In genomic region chr7:54546081-54546985, GRCh38 we compare ENCODE assay signal across 9 cellular contexts. TPM values are rescaled to one million over a fixed set of nuclear protein-coding genes. Genes with fewer than 3 reads are reported as not detected.
DNase-seq lines count a peak whose midpoint lies in the region; ATAC-seq and TF ChIP-seq lines count a peak whose summit lies in the region.
"Had no signal": no experiment of that assay in that cellular context is flagged by ENCODE, and none has a peak within 500 bp of the region (broad histone marks: within the 10 kb centered on the region; RNA-seq: fewer than 3 reads in every experiment).

No MANE protein-coding gene starts in this region.

- no TSS peak for BruUV-seq in OCI-LY7 (replicated peaks; lab: Mats Ljungman, UMichigan)

- 1% methylated on average over 80 of the region's 80 CpGs for WGBS in right cardiac atrium

- H3K4me1 ChIP-seq in right cardiac atrium (ENCODE audit: control insufficient read depth, insufficient read depth, low read length), result no peaks in the 10 kb centered on the region
- no peaks in the 10 kb centered on the region for H3K4me1 ChIP-seq in OCI-LY7 (ENCODE audit: insufficient read depth, low read length, poor library complexity, severe bottlenecking)

- no peak overlapping the region for H2AFZ ChIP-seq in OCI-LY7 (ENCODE audit: low read length)

- peak in 1 of 2 donors; percentile 22 for ATAC-seq in right cardiac atrium
- no peak for ATAC-seq in left ventricle myocardium superior

- in situ Hi-C loops in G401 (cut with HindIII; ENCODE audit: low sequenced_read_pairs), result no loop called here

- DNase-seq in right cardiac atrium (peak in 2 of 3 donors; percentile 30 to 34), left ventricle myocardium superior (no peak), WERI-Rb-1 (peak; percentile 93), kidney epithelial cell (ENCODE audit: low read depth) (no peak), G401 (ENCODE audit: low spot score) (no peak), OCI-LY7 (ENCODE audit: low spot score) (no peak), mucosa of gallbladder (ENCODE audit: low spot score) (no peak), SIG-M5 treated with dmso at 0.1 percent for 504 hours (lab: John Stamatoyannopoulos, UW; ENCODE audit: unreplicated experiment) (no peak)

- H4K20me1 ChIP-seq in OCI-LY7 (ENCODE audit: insufficient read depth, low read length), result no peaks in the 10 kb centered on the region

- intact Hi-C loops in right cardiac atrium (cut with DNase I) (no loop called here), left ventricle myocardium superior (cut with micrococcal nuclease) (no loop called here), OCI-LY7 (cut with micrococcal nuclease; ENCODE audit: unreplicated experiment) (no loop called here)

- H3K9me3 ChIP-seq in right cardiac atrium (ENCODE audit: control insufficient read depth, low read length) (no peaks in the 10 kb centered on the region), WERI-Rb-1 (ENCODE audit: severe bottlenecking) (no peaks in the 10 kb centered on the region), OCI-LY7 (ENCODE audit: low read length) (no peaks in the 10 kb centered on the region)

- H3K4me3 ChIP-seq in right cardiac atrium (ENCODE audit: low read length) (no peak overlapping the region), WERI-Rb-1 (ENCODE audit: low read depth, low read length) (peak overlapping the region; percentile 84), kidney epithelial cell (ENCODE audit: low read depth, low read length) (peak overlapping the region; percentile 30), OCI-LY7 (ENCODE audit: low read depth, low read length, poor library complexity, severe bottlenecking) (no peak overlapping the region)

- CTCF ChIA-PET in OCI-LY7 (lab: Charles Lee; ENCODE audit: unreplicated experiment), result no interaction called here

- no peak overlapping the region for H3K4me2 ChIP-seq in OCI-LY7 (ENCODE audit: low read length)

- H3K36me3 ChIP-seq in WERI-Rb-1 (no peaks in the 10 kb centered on the region), kidney epithelial cell (ENCODE audit: control insufficient read depth, insufficient read depth, low read length) (no peaks in the 10 kb centered on the region), OCI-LY7 (ENCODE audit: insufficient read depth, low read length) (no peaks in the 10 kb centered on the region)

- TF ChIP-seq CTCF in WERI-Rb-1 (IDR thresholded peaks at IDR 0.05; ENCODE audit: low read depth, low read length) (peak; percentile 76), kidney epithelial cell (IDR thresholded peaks at IDR 0.05; ENCODE audit: insufficient read depth, low read length, poor library complexity, severe bottlenecking) (peak; percentile 29), OCI-LY7 (conservative IDR thresholded peaks at IDR 0.05; ENCODE audit: low read length) (no peak)

- H3K27me3 ChIP-seq in right cardiac atrium (ENCODE audit: control insufficient read depth, insufficient read depth) (peaks cover 3% of the 10 kb centered on the region), WERI-Rb-1 (ENCODE audit: insufficient read depth, low read depth, severe bottlenecking) (no peaks in the 10 kb centered on the region), kidney epithelial cell (ENCODE audit: control insufficient read depth, insufficient read depth, low read length) (peaks cover 49% of the 10 kb centered on the region)

- no peaks in the 10 kb centered on the region for H3K79me2 ChIP-seq in OCI-LY7 (ENCODE audit: insufficient read depth, low read depth, low read length)

- H3K9me2 ChIP-seq in OCI-LY7 (ENCODE audit: insufficient read depth, low read length), result no peaks in the 10 kb centered on the region

- POLR2A ChIA-PET in OCI-LY7 (lab: Charles Lee), result no interaction called here

- H3K27ac ChIP-seq in right cardiac atrium (ENCODE audit: low read length) (no peak overlapping the region), WERI-Rb-1 (peak overlapping the region; percentile 50; the same call in 1 of the 2 replicates), OCI-LY7 (ENCODE audit: low read depth, low read length, poor library complexity, severe bottlenecking) (no peak overlapping the region)

RNA-seq across cellular contexts. Expression of gene VSTM2A, which starts 4.2 kb away (rescaled TPM):
- total RNA-seq in right cardiac atrium (not detected), left ventricle myocardium superior (not detected), kidney epithelial cell (not detected in 2 replicates), OCI-LY7 (2022) (not detected in 2 replicates), mucosa of gallbladder (0.72 TPM)
- not detected for polyA plus RNA-seq in right cardiac atrium
- not detected in 2 replicates for total RNA-seq in G401 (2014; rRNA removed; shearing (Covaris generic))
- total RNA-seq in OCI-LY7 (2014; rRNA removed; shearing (Covaris generic)), result not detected in 2 replicates
- polyA plus RNA-seq: CD14-positive monocyte had no signal

Comparison
In these comparisons a context has a peak if more than half of its experiments do, and no peak if none do; other contexts are left out.
1. DNase-seq: peak in right cardiac atrium (2 of 3) and WERI-Rb-1 (single experiment); none in left ventricle myocardium superior (single experiment), kidney epithelial cell (single experiment), G401 (single experiment), OCI-LY7 (single experiment), mucosa of gallbladder (single experiment) and SIG-M5 treated with dmso at 0.1 percent for 504 hours (single experiment).
2. H3K4me3 ChIP-seq: peak in WERI-Rb-1 (single experiment) and kidney epithelial cell (single experiment); none in right cardiac atrium (single experiment) and OCI-LY7 (single experiment).